Comparison of ENCODE assay signal across 22 cellular contexts in the genomic region with DNA sequence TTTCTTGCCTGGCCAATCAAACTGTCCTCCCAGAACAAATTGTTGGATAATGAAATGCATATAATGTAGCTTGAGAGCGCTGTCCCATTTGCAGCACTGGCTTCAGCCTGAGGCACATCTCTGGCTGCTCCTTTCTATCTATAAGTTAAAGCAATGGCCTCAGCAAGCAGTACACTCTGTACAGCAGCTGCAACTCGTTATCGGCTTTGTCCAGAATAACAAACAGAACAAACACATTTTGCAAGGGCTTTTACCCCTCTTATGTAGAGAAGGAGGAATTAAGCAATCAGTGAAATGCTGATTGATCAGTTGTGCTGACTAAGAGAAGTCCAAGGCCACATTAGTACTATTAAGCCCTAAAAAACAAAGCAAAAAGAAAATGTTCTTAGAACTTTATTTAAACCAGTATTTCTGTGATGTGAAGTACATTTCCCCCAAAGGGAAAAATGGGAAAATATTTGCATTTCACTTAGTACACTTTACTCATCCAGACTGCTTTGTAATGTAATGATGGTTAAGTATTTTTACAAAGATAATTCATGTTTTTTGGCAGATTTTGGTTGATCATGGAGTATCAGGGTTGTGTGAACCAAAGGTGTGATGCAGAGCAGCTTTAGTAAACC. TPM values are rescaled to one million over a fixed set of nuclear protein-coding genes. Genes with fewer than 3 reads are reported as not detected.
DNase-seq lines count a peak whose midpoint lies in the region; ATAC-seq, FAIRE-seq and TF ChIP-seq lines count a peak whose summit lies in the region.
"Had no signal": no experiment of that assay in that cellular context is flagged by ENCODE, and none has a peak within 500 bp of the region (broad histone marks: within the 10 kb centered on the region; RNA-seq: fewer than 3 reads in every experiment).

No MANE protein-coding gene starts in this region.

- TF ChIP-seq RAD21 in K562 (CRISPR knock-in tag; conservative IDR thresholded peaks at IDR 0.05 in 1 of 2, IDR thresholded peaks at IDR 0.05 in 1 of 2) = no peak

- no peak overlapping the region for H3K27ac Mint-ChIP-seq in endothelial cell (ENCODE audit: unreplicated experiment)
- H3K27ac Mint-ChIP-seq: activated B cell treated with CpG ODN at 0.5 μM for 24 hours; activated CD8-positive, alpha-beta T cell treated with anti-CD3 and anti-CD28 coated beads, Interleukin-2, amount 10 ng/mL, durations not matched to agents 7 days and 5 days; activated naive CD8-positive, alpha-beta T cell treated with anti-CD3 and anti-CD28 coated beads, Interleukin-2, amount 10 ng/mL, durations not matched to agents 7 days and 5 days; CD4-positive, alpha-beta memory T cell had no signal

- H2AFZ ChIP-seq in K562 (ENCODE audit: low read depth, low read length) = no peak overlapping the region

- TF ChIP-seq EP300 in K562 (IDR thresholded peaks at IDR 0.05; ENCODE audit: low read length) = no peak

- POLR2A ChIA-PET in K562 (lab: Yijun Ruan, JAX) = no interaction called here

- BruUV-seq in K562 (replicated peaks; lab: Mats Ljungman, UMichigan) = no TSS peak

- intact Hi-C loops in K562 (cut with micrococcal nuclease) = no loop called here

- TF ChIP-seq CTCF in K562 (IDR thresholded peaks at IDR 0.05 in 2 of 3, conservative IDR thresholded peaks at IDR 0.05 in 1 of 3; ENCODE audit: insufficient read depth in 2 of 3, low read depth in 1 of 3, low read length in 3 of 3) = no peak
- TF ChIP-seq CTCF in endothelial cell (IDR thresholded peaks at IDR 0.05; ENCODE audit: unreplicated experiment) = no peak

- no peaks in the 10 kb centered on the region for H3K36me3 Mint-ChIP-seq in endothelial cell (ENCODE audit: low read depth, unreplicated experiment)
- H3K36me3 Mint-ChIP-seq: activated naive CD8-positive, alpha-beta T cell treated with anti-CD3 and anti-CD28 coated beads, Interleukin-2, amount 10 ng/mL, durations not matched to agents 7 days and 5 days; CD4-positive, alpha-beta memory T cell had no signal

- no peak overlapping the region for H3K4me3 Mint-ChIP-seq in endothelial cell (ENCODE audit: unreplicated experiment)
- H3K4me3 Mint-ChIP-seq: activated B cell treated with CpG ODN at 0.5 μM for 24 hours; activated CD8-positive, alpha-beta T cell treated with anti-CD3 and anti-CD28 coated beads, Interleukin-2, amount 10 ng/mL, durations not matched to agents 7 days and 5 days; activated naive CD8-positive, alpha-beta T cell treated with anti-CD3 and anti-CD28 coated beads, Interleukin-2, amount 10 ng/mL, durations not matched to agents 7 days and 5 days; CD4-positive, alpha-beta memory T cell; neural crest cell had no signal

- H3K79me2 ChIP-seq in K562 (ENCODE audit: control insufficient read depth, insufficient read depth, low read length) = no peaks in the 10 kb centered on the region

- no peaks in the 10 kb centered on the region for H3K4me1 Mint-ChIP-seq in endothelial cell (ENCODE audit: unreplicated experiment)
- H3K4me1 Mint-ChIP-seq: activated B cell treated with CpG ODN at 0.5 μM for 24 hours; activated naive CD8-positive, alpha-beta T cell treated with anti-CD3 and anti-CD28 coated beads, Interleukin-2, amount 10 ng/mL, durations not matched to agents 7 days and 5 days; CD4-positive, alpha-beta memory T cell had no signal

- H3K9me1 ChIP-seq in K562 (ENCODE audit: control insufficient read depth, insufficient read depth, low read length) = no peaks in the 10 kb centered on the region

- no peaks in the 10 kb centered on the region for H3K36me3 ChIP-seq in K562 (ENCODE audit: control insufficient read depth, insufficient read depth, low read length)

- H3K4me3 ChIP-seq in K562 = no peak overlapping the region

- CTCF ChIA-PET in K562 (lab: Yijun Ruan, JAX; ENCODE audit: low intra/inter-chr PET ratio) = no interaction called here

- no peak for FAIRE-seq in K562 (lab: Jason Lieb, UNC)
- FAIRE-seq: bronchial epithelial cell had no signal

- H3K9ac ChIP-seq in K562 (ENCODE audit: insufficient read depth in 1 of 2, low read depth in 2 of 2, low read length in 2 of 2) = no peak overlapping the region

- H4K20me1 ChIP-seq in K562 (replicated peaks; ENCODE audit: control insufficient read depth, insufficient read depth, low read length) = no peaks in the 10 kb centered on the region

- no peaks in the 10 kb centered on the region for H3K27me3 ChIP-seq in K562 (ENCODE audit: control insufficient read depth in 2 of 2, insufficient read depth in 2 of 2, low read length in 2 of 2)

- DNase-seq in NCI-H748 (lab: John Stamatoyannopoulos, UW; ENCODE audit: unreplicated experiment) = peak; percentile 48
- DNase-seq in NCI-H748 treated with DMSO at 0.1 percent for 48 hours (lab: John Stamatoyannopoulos, UW) = no peak
- DNase-seq in K562 (ENCODE audit: extremely low read depth in 1 of 4, low spot score in 3 of 4) = peak in 1 of 4 experiments; percentile 1
- peak; percentile 32 for DNase-seq in left kidney (ENCODE audit: low read depth, low spot score)
- DNase-seq in NK-92 (lab: John Stamatoyannopoulos, UW; ENCODE audit: unreplicated experiment) = no peak
- no peak for DNase-seq in endothelial cell (ENCODE audit: low spot score)
- no peak for DNase-seq in occipital lobe (lab: John Stamatoyannopoulos, UW)
- no peak for DNase-seq in KG1 (lab: John Stamatoyannopoulos, UW)
- DNase-seq: ACHN; activated B cell treated with CpG ODN at 0.5 μM for 24 hours; activated CD8-positive, alpha-beta T cell treated with anti-CD3 and anti-CD28 coated beads, Interleukin-2, amount 10 ng/mL, durations not matched to agents 7 days and 5 days; activated naive CD8-positive, alpha-beta T cell treated with anti-CD3 and anti-CD28 coated beads, Interleukin-2, amount 10 ng/mL, durations not matched to agents 7 days and 5 days; CD4-positive, alpha-beta memory T cell; dermis blood vessel endothelial cell; DND-41; erythroblast; NCI-H2107; stimulated activated naive CD4-positive, alpha-beta T cell treated with Interleukin-2 at 50 U/mL for 16 hours; trophoblast cell had no signal

- no peaks in the 10 kb centered on the region for H3K4me1 ChIP-seq in K562 (replicated peaks in 1 of 2; ENCODE audit: control insufficient read depth in 2 of 2, insufficient read depth in 2 of 2, low read length in 2 of 2)

- H3K27ac ChIP-seq in K562 (ENCODE audit: extremely low read depth, low read depth, low read length) = no peak overlapping the region

- peaks cover 1% of the 10 kb centered on the region for H3K27me3 Mint-ChIP-seq in endothelial cell (ENCODE audit: unreplicated experiment)
- H3K27me3 Mint-ChIP-seq: activated B cell treated with CpG ODN at 0.5 μM for 24 hours had no signal

- ATAC-seq in K562 = no peak
- ATAC-seq: activated CD8-positive, alpha-beta T cell treated with anti-CD3 and anti-CD28 coated beads, Interleukin-2, amount 10 ng/mL, durations not matched to agents 7 days and 5 days; Right ventricle myocardium inferior had no signal

- no peak overlapping the region for H3K4me2 ChIP-seq in K562 (ENCODE audit: insufficient read depth, low read length)

- in situ Hi-C loops in K562 (cut with MboI) = no loop called here

- TF ChIP-seq POLR2A in K562 (conservative IDR thresholded peaks at IDR 0.05) = no peak

- no peaks in the 10 kb centered on the region for H3K9me3 Mint-ChIP-seq in endothelial cell (ENCODE audit: unreplicated experiment)
- H3K9me3 Mint-ChIP-seq: activated B cell treated with CpG ODN at 0.5 μM for 24 hours; activated naive CD8-positive, alpha-beta T cell treated with anti-CD3 and anti-CD28 coated beads, Interleukin-2, amount 10 ng/mL, durations not matched to agents 7 days and 5 days; CD4-positive, alpha-beta memory T cell; neural crest cell had no signal

- 0% methylated on average over 3 of the region's 3 CpGs for WGBS in K562 (ENCODE audit: insufficient coverage, low coverage, missing lambda C conversion rate)

- H3K9me3 ChIP-seq in K562 (replicated peaks; ENCODE audit: control insufficient read depth, insufficient read depth, low read depth, low read length) = no peaks in the 10 kb centered on the region

TF ChIP-seq in K562, 482 proteins besides CTCF, POLR2A, EP300 and RAD21:
- TF ChIP-seq CEBPB (tag; IDR thresholded peaks at IDR 0.05) = peak; percentile 58
- no peak for TF ChIP-seq HNRNPK (IDR thresholded peaks at IDR 0.05; ENCODE audit: low read depth, low read length, poor library complexity, severe bottlenecking)
- TF ChIP-seq TCF3 (CRISPR knock-in tag; IDR thresholded peaks at IDR 0.05) = 0 out of 2 replicates have a peak, but pooled peaks have one; percentile 9
- TF ChIP-seq CEBPG (CRISPR knock-in tag; IDR thresholded peaks at IDR 0.05) = no peak
- TF ChIP-seq CEBPG (tag; conservative IDR thresholded peaks at IDR 0.05 in 1 of 2, IDR thresholded peaks at IDR 0.05 in 1 of 2) = 0 out of 4 replicates have a peak, but pooled peaks of 1 of the 2 experiments have one; percentile 22

RNA-seq across cellular contexts. Expression of gene CPS1, which starts 15.0 kb away (rescaled TPM):
- 10.9 and 21.5 TPM in 2 replicates for total RNA-seq in K562 (2011; cell fraction: chromatin; rRNA removed; ENCODE audit: low replicate concordance)
- 7.7 and 10.9 TPM in 2 replicates for total RNA-seq in K562 (2011; cell fraction: nucleolus; rRNA removed)
- total RNA-seq in K562 (2011; cell fraction: nucleoplasm; rRNA removed) = 12.2 and 17.3 TPM in 2 replicates
- total RNA-seq in K562 (2014; rRNA removed) (4.3 and 5.7 TPM in 2 replicates), K562 (2014; rRNA removed; fragmentation: Illumina TruSeq; extraction: Trizol) (9.6 and 10.7 TPM in 2 replicates), K562 (2015; rRNA removed; fragmentation: Illumina TruSeq; extraction: Trizol) (8.7 and 9.2 TPM in 2 replicates), K562 (2021) (5.0 and 6.0 TPM in 2 replicates), endothelial cell (ENCODE audit: unreplicated experiment) (31.5 TPM), occipital lobe (6.6 TPM)
- polyA plus RNA-seq in K562 (2011; rRNA removed) (11.6 and 13.5 TPM in 2 replicates), K562 (2014; fragmentation: Illumina TruSeq; extraction: Trizol) (8.7 and 9.3 TPM in 2 replicates), K562 (2014; fragmentation: Nextera tagmentation; extraction: Ambion mirVana) (1 to 10 TPM; 2.4 to 3.6 TPM), K562 (2014; rRNA removed) (5.1 and 6.0 TPM in 2 replicates)
- polyA plus RNA-seq in K562 (2011; cell fraction: cytosol; rRNA removed) = 3.9 and 6.6 TPM in 2 replicates
- polyA plus RNA-seq in K562 (2011; cell fraction: nucleus; rRNA removed) = 19.9 and 29.6 TPM in 2 replicates
- polyA plus RNA-seq in K562 (2012) = 5.6 and 6.8 TPM in 2 replicates
- polyA minus RNA-seq in K562 (2011; rRNA and poly(A)+ RNA removed) = 38.7 and 39.8 TPM in 2 replicates
- polyA minus RNA-seq in K562 (2011; cell fraction: cytosol; rRNA and poly(A)+ RNA removed) = 16.1 and 17.1 TPM in 2 replicates
- 22.3 and 47.3 TPM in 2 replicates for polyA minus RNA-seq in K562 (2011; cell fraction: nucleus; rRNA and poly(A)+ RNA removed)
- polyA plus RNA-seq: CD4-positive, alpha-beta memory T cell had no signal

Comparison
In these comparisons a context has a peak if more than half of its experiments do, and no peak if none do; other contexts are left out.
1. DNase-seq: peak in NCI-H748 (single experiment) and left kidney (single experiment); none in NCI-H748 treated with DMSO at 0.1 percent for 48 hours (single experiment), NK-92 (single experiment), endothelial cell (single experiment), occipital lobe (single experiment) and KG1 (single experiment).